Comparison of ENCODE assay signal across 1 cellular context in genomic region chr17:60224064-60224463, GRCh38.
TF ChIP-seq lines count a peak whose summit lies in the region.

No MANE protein-coding gene starts in this region.

TF ChIP-seq in IMR-90, 13 proteins besides CTCF, POLR2A, EP300 and RAD21 (continued from another document):
- no peak for TF ChIP-seq USF2 (IDR thresholded peaks at IDR 0.05; ENCODE audit: low read depth, low read length)
TF ChIP-seq in IMR-90: peak in this region for 0.
